1 cellular context compared by ENCODE assay signal in genomic region chr7:55571534-55572377, GRCh38.
TF ChIP-seq lines count a peak whose summit lies in the region.

No MANE protein-coding gene starts in this region.

TF ChIP-seq in K562, 482 proteins besides CTCF, POLR2A, EP300 and RAD21 (continued from another document and continues in another):
- TF ChIP-seq BACH1 (tag; IDR thresholded peaks at IDR 0.05), result no peak
- no peak for TF ChIP-seq TRIM28 (IDR thresholded peaks at IDR 0.05)
- no peak for TF ChIP-seq CBFA2T2 (conservative IDR thresholded peaks at IDR 0.05)
- TF ChIP-seq RBM39 (optimal IDR thresholded peaks at IDR 0.05; ENCODE audit: low read depth, low read length), result no peak
- TF ChIP-seq ZNF444 (CRISPR knock-in tag; IDR thresholded peaks at IDR 0.05), result no peak
- TF ChIP-seq FOXK2 (conservative IDR thresholded peaks at IDR 0.05 in 1 of 2, IDR thresholded peaks at IDR 0.05 in 1 of 2; ENCODE audit: low read depth in 2 of 2), result no peak
- TF ChIP-seq ZNF589 (CRISPR knock-in tag; IDR thresholded peaks at IDR 0.05; ENCODE audit: low read depth), result no peak; the same call in 1 of the 2 replicates
- TF ChIP-seq, protein P1, sequence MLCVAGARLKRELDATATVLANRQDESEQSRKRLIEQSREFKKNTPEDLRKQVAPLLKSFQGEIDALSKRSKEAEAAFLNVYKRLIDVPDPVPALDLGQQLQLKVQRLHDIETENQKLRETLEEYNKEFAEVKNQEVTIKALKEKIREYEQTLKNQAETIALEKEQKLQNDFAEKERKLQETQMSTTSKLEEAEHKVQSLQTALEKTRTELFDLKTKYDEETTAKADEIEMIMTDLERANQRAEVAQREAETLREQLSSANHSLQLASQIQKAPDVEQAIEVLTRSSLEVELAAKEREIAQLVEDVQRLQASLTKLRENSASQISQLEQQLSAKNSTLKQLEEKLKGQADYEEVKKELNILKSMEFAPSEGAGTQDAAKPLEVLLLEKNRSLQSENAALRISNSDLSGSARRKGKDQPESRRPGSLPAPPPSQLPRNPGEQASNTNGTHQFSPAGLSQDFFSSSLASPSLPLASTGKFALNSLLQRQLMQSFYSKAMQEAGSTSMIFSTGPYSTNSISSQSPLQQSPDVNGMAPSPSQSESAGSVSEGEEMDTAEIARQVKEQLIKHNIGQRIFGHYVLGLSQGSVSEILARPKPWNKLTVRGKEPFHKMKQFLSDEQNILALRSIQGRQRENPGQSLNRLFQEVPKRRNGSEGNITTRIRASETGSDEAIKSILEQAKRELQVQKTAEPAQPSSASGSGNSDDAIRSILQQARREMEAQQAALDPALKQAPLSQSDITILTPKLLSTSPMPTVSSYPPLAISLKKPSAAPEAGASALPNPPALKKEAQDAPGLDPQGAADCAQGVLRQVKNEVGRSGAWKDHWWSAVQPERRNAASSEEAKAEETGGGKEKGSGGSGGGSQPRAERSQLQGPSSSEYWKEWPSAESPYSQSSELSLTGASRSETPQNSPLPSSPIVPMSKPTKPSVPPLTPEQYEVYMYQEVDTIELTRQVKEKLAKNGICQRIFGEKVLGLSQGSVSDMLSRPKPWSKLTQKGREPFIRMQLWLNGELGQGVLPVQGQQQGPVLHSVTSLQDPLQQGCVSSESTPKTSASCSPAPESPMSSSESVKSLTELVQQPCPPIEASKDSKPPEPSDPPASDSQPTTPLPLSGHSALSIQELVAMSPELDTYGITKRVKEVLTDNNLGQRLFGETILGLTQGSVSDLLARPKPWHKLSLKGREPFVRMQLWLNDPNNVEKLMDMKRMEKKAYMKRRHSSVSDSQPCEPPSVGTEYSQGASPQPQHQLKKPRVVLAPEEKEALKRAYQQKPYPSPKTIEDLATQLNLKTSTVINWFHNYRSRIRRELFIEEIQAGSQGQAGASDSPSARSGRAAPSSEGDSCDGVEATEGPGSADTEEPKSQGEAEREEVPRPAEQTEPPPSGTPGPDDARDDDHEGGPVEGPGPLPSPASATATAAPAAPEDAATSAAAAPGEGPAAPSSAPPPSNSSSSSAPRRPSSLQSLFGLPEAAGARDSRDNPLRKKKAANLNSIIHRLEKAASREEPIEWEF (CRISPR knock-in tag; IDR thresholded peaks at IDR 0.05), result no peak
- no peak for TF ChIP-seq POLR2H (tag; IDR thresholded peaks at IDR 0.05; ENCODE audit: low read depth)
- no peak for TF ChIP-seq PYGO2 (tag; IDR thresholded peaks at IDR 0.05)
- no peak for TF ChIP-seq HOXB6 (CRISPR knock-in tag; IDR thresholded peaks at IDR 0.05; ENCODE audit: borderline replicate concordance)
- TF ChIP-seq, protein P2, sequence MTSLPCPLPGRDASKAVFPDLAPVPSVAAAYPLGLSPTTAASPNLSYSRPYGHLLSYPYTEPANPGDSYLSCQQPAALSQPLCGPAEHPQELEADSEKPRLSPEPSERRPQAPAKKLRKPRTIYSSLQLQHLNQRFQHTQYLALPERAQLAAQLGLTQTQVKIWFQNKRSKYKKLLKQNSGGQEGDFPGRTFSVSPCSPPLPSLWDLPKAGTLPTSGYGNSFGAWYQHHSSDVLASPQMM (CRISPR knock-in tag; IDR thresholded peaks at IDR 0.05), result no peak
- TF ChIP-seq LARP7 (IDR thresholded peaks at IDR 0.05), result 0 out of 2 replicates have a peak, but pooled peaks have one; percentile 19
- TF ChIP-seq FOS (IDR thresholded peaks at IDR 0.05; ENCODE audit: extremely low read depth, insufficient read length), result no peak
- no peak for TF ChIP-seq PKNOX1 (IDR thresholded peaks at IDR 0.05)
- TF ChIP-seq CXXC5 (CRISPR knock-in tag; IDR thresholded peaks at IDR 0.05), result peak; percentile 63; the same call in 1 of the 2 replicates
- TF ChIP-seq ZNF224 (CRISPR knock-in tag; IDR thresholded peaks at IDR 0.05), result no peak
- TF ChIP-seq ZNF436 (CRISPR knock-in tag; IDR thresholded peaks at IDR 0.05), result no peak
- TF ChIP-seq HNRNPUL1 (IDR thresholded peaks at IDR 0.05; ENCODE audit: low read length), result no peak
- no peak for TF ChIP-seq PRPF4 (IDR thresholded peaks at IDR 0.05; ENCODE audit: insufficient read depth, low read depth, low read length, poor library complexity, severe bottlenecking)
- no peak for TF ChIP-seq ZNF764 (CRISPR knock-in tag; IDR thresholded peaks at IDR 0.05; ENCODE audit: low read depth)
- TF ChIP-seq DEAF1 (CRISPR knock-in tag; IDR thresholded peaks at IDR 0.05), result no peak
- TF ChIP-seq ZNF324 (CRISPR knock-in tag; IDR thresholded peaks at IDR 0.05), result no peak
- TF ChIP-seq BHLHE40 (IDR thresholded peaks at IDR 0.05; ENCODE audit: low read length), result no peak
- no peak for TF ChIP-seq ARHGAP35 (IDR thresholded peaks at IDR 0.05; ENCODE audit: partially characterized antibody)
- peak; percentile 86 for TF ChIP-seq L3MBTL2 (IDR thresholded peaks at IDR 0.05)
- TF ChIP-seq, protein P3, sequence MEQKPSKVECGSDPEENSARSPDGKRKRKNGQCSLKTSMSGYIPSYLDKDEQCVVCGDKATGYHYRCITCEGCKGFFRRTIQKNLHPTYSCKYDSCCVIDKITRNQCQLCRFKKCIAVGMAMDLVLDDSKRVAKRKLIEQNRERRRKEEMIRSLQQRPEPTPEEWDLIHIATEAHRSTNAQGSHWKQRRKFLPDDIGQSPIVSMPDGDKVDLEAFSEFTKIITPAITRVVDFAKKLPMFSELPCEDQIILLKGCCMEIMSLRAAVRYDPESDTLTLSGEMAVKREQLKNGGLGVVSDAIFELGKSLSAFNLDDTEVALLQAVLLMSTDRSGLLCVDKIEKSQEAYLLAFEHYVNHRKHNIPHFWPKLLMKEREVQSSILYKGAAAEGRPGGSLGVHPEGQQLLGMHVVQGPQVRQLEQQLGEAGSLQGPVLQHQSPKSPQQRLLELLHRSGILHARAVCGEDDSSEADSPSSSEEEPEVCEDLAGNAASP (IDR thresholded peaks at IDR 0.05), result no peak
- TF ChIP-seq, protein P4, sequence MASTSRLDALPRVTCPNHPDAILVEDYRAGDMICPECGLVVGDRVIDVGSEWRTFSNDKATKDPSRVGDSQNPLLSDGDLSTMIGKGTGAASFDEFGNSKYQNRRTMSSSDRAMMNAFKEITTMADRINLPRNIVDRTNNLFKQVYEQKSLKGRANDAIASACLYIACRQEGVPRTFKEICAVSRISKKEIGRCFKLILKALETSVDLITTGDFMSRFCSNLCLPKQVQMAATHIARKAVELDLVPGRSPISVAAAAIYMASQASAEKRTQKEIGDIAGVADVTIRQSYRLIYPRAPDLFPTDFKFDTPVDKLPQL (IDR thresholded peaks at IDR 0.05; ENCODE audit: extremely low read depth, insufficient read length), result no peak
- no peak for TF ChIP-seq SOX6 (IDR thresholded peaks at IDR 0.05)
- no peak for TF ChIP-seq ZNF695 (CRISPR knock-in tag; IDR thresholded peaks at IDR 0.05)
- TF ChIP-seq RHOXF2B (CRISPR knock-in tag; conservative IDR thresholded peaks at IDR 0.05), result no peak
- TF ChIP-seq ZNF778 (CRISPR knock-in tag; IDR thresholded peaks at IDR 0.05), result no peak
- no peak for TF ChIP-seq ILK (tag; IDR thresholded peaks at IDR 0.05; ENCODE audit: borderline replicate concordance, low read depth)
- no peak for TF ChIP-seq NR4A1 (CRISPR knock-in tag; IDR thresholded peaks at IDR 0.05)
- TF ChIP-seq NR4A1 (tag; IDR thresholded peaks at IDR 0.05), result 0 out of 2 replicates have a peak, but pooled peaks have one; percentile 18
- TF ChIP-seq ELK1 (CRISPR knock-in tag; IDR thresholded peaks at IDR 0.05), result no peak
- no peak for TF ChIP-seq TBL1XR1 (IDR thresholded peaks at IDR 0.05; ENCODE audit: low read length in 2 of 2)
- no peak for TF ChIP-seq ZFP30 (CRISPR knock-in tag; IDR thresholded peaks at IDR 0.05; ENCODE audit: borderline replicate concordance)
- no peak for TF ChIP-seq TAF1 (IDR thresholded peaks at IDR 0.05; ENCODE audit: control insufficient read depth, extremely low read depth, insufficient read depth, low read length, severe bottlenecking)
- TF ChIP-seq ZNF41 (CRISPR knock-in tag; conservative IDR thresholded peaks at IDR 0.05), result no peak
- no peak for TF ChIP-seq LEF1 (IDR thresholded peaks at IDR 0.05)
- TF ChIP-seq NR1H2 (CRISPR knock-in tag; IDR thresholded peaks at IDR 0.05), result no peak
- TF ChIP-seq, protein P5, sequence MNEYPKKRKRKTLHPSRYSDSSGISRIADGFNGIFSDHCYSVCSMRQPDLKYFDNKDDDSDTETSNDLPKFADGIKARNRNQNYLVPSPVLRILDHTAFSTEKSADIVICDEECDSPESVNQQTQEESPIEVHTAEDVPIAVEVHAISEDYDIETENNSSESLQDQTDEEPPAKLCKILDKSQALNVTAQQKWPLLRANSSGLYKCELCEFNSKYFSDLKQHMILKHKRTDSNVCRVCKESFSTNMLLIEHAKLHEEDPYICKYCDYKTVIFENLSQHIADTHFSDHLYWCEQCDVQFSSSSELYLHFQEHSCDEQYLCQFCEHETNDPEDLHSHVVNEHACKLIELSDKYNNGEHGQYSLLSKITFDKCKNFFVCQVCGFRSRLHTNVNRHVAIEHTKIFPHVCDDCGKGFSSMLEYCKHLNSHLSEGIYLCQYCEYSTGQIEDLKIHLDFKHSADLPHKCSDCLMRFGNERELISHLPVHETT (CRISPR knock-in tag; conservative IDR thresholded peaks at IDR 0.05 in 1 of 2, IDR thresholded peaks at IDR 0.05 in 1 of 2), result no peak; a peak in 1 of 4 replicates
- TF ChIP-seq GATA2 (CRISPR knock-in tag; IDR thresholded peaks at IDR 0.05), result no peak
- TF ChIP-seq ZNF174 (CRISPR knock-in tag; IDR thresholded peaks at IDR 0.05), result no peak
- no peak for TF ChIP-seq SREBF2 (CRISPR knock-in tag; IDR thresholded peaks at IDR 0.05)
- TF ChIP-seq, protein P6, sequence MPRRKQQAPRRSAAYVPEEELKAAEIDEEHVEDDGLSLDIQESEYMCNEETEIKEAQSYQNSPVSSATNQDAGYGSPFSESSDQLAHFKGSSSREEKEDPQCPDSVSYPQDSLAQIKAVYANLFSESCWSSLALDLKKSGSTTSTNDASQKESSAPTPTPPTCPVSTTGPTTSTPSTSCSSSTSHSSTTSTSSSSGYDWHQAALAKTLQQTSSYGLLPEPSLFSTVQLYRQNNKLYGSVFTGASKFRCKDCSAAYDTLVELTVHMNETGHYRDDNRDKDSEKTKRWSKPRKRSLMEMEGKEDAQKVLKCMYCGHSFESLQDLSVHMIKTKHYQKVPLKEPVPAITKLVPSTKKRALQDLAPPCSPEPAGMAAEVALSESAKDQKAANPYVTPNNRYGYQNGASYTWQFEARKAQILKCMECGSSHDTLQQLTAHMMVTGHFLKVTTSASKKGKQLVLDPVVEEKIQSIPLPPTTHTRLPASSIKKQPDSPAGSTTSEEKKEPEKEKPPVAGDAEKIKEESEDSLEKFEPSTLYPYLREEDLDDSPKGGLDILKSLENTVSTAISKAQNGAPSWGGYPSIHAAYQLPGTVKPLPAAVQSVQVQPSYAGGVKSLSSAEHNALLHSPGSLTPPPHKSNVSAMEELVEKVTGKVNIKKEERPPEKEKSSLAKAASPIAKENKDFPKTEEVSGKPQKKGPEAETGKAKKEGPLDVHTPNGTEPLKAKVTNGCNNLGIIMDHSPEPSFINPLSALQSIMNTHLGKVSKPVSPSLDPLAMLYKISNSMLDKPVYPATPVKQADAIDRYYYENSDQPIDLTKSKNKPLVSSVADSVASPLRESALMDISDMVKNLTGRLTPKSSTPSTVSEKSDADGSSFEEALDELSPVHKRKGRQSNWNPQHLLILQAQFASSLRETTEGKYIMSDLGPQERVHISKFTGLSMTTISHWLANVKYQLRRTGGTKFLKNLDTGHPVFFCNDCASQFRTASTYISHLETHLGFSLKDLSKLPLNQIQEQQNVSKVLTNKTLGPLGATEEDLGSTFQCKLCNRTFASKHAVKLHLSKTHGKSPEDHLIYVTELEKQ (CRISPR knock-in tag; IDR thresholded peaks at IDR 0.05), result no peak
- no peak for TF ChIP-seq ZNF518B (CRISPR knock-in tag; IDR thresholded peaks at IDR 0.05)
